In the genomic region with DNA sequence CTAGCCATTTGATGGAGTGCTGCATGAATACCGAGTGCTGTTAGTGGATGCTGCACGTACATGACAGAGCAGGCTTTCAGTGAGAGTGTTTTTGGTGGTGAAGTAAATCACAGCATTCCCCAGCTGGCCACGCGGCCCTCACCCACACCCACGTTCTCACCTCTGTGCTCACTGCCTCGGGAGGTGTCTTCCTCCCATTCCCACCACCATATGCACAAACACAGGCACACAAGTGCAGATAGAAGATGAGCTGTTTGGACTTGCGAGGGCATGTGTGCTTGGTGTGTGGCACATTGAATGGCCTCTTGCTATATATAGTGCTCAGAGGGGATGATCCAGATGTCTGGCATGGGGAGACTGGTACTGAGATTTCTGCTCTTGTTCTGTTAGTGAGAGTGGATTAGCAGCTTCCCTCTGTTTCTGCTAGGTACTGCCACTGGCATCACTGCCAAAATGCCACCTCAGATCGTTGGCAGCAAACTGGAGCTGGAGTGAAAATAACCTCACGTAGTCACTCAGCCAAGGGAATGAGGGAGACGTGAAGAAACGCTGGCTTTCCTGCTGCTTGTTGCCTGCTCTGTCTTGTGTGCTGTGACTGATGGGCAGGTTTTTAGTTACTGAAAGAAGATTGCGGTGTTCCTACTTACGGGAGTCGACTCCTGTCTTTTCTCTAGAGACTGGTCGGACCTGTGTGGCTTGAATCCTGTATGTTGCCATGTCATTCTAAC, we compare ENCODE assay signal across 8 cellular contexts. TPM values are rescaled to one million over a fixed set of nuclear protein-coding genes. Genes with fewer than 3 reads are reported as not detected.
DNase-seq lines count a peak whose midpoint lies in the region; ATAC-seq, FAIRE-seq and TF ChIP-seq lines count a peak whose summit lies in the region.

No MANE protein-coding gene starts in this region.

- no peak overlapping the region for H3K4me3 ChIP-seq in foreskin fibroblast (ENCODE audit: low read depth in 1 of 2, low read length in 2 of 2)
- no peak overlapping the region for H3K4me3 ChIP-seq in pancreas

- CTCF ChIA-PET in activated B cell treated with CpG ODN at 0.5 μM for 24 hours (lab: Charles Lee), result no interaction called here
- CTCF ChIA-PET in GM10248 (lab: Yijun Ruan, JAX), result interaction anchor here (1.8 to 4.3 kb wide), 3 partner anchors 12 to 23 kb away, joined by 4 to 39 read pairs (median 7); no protein-coding TSS in a partner anchor

- H3K9me3 ChIP-seq in pancreas, result no peaks in the 10 kb centered on the region

- no peak overlapping the region for H3K4me3 Mint-ChIP-seq in activated B cell treated with CpG ODN at 0.5 μM for 24 hours

- TF ChIP-seq POLR2A in erythroblast (IDR thresholded peaks at IDR 0.05; ENCODE audit: low read length), result no peak

- peaks cover 62% of the 10 kb centered on the region for H3K4me1 Mint-ChIP-seq in activated B cell treated with CpG ODN at 0.5 μM for 24 hours

- FAIRE-seq in pancreas (lab: Jason Lieb, UNC), result no peak

- WGBS in pancreas, 2 donors, result 40 to 44% methylated on average over 15 of the region's 15 CpGs

- H3K9me3 Mint-ChIP-seq in activated B cell treated with CpG ODN at 0.5 μM for 24 hours, result no peaks in the 10 kb centered on the region

- DNase-seq in EH (ENCODE audit: low read depth), result peak; percentile 32
- no peak for DNase-seq in activated B cell treated with CpG ODN at 0.5 μM for 24 hours
- DNase-seq in foreskin fibroblast, result peak; percentile 33 to 62
- peak in 1 of 6 donors; percentile 43 for DNase-seq in pancreas
- DNase-seq in NCI-H226, result no peak
- no peak for DNase-seq in GM10248 (ENCODE audit: extremely low spot score)
- DNase-seq in erythroblast (lab: John Stamatoyannopoulos, UW), result no peak
- DNase-seq in NCI-H1436 (lab: John Stamatoyannopoulos, UW), result no peak

- POLR2A ChIA-PET in activated B cell treated with CpG ODN at 0.5 μM for 24 hours (lab: Charles Lee), result interaction anchor here (1.6 kb wide), 1 partner anchor 19 kb away, joined by 5 read pairs; a partner anchor contains a TSS
- POLR2A ChIA-PET in GM10248 (lab: Yijun Ruan, JAX), result no interaction called here

- intact Hi-C loops in activated B cell treated with CpG ODN at 0.5 μM for 24 hours (cut with micrococcal nuclease) (no loop called here), pancreas (cut with DNase I) (no loop called here)

- peaks cover 0 to 22% (median 16%) of the 10 kb centered on the region in 3 donors for H3K4me1 ChIP-seq in pancreas

- no peaks in the 10 kb centered on the region for H3K27me3 Mint-ChIP-seq in activated B cell treated with CpG ODN at 0.5 μM for 24 hours

- no peaks in the 10 kb centered on the region for H3K27me3 ChIP-seq in pancreas

- ATAC-seq in activated B cell treated with CpG ODN at 0.5 μM for 24 hours (ENCODE audit: low read depth) (no peak), pancreas (peak; percentile 55 to 70 (median 66))

- H3K36me3 ChIP-seq in pancreas, result peaks cover 0 to 7% (median 0%) of the 10 kb centered on the region in 3 donors

- H3K27ac ChIP-seq in pancreas, result no peak overlapping the region

- H3K27ac Mint-ChIP-seq in activated B cell treated with CpG ODN at 0.5 μM for 24 hours, result peak overlapping the region; percentile 32

- TF ChIP-seq CTCF in activated B cell treated with CpG ODN at 0.5 μM for 24 hours (IDR thresholded peaks at IDR 0.05), result no peak
- TF ChIP-seq CTCF in foreskin fibroblast (IDR thresholded peaks at IDR 0.05; ENCODE audit: low read depth, low read length), result no peak
- TF ChIP-seq CTCF in pancreas (IDR thresholded peaks at IDR 0.05), result no peak
- TF ChIP-seq CTCF in GM10248 (IDR thresholded peaks at IDR 0.05; ENCODE audit: control extremely low read depth, extremely low read depth, low read depth, missing control alignments), result no peak

- H3K36me3 Mint-ChIP-seq in activated B cell treated with CpG ODN at 0.5 μM for 24 hours (ENCODE audit: low read depth), result peaks cover 49% of the 10 kb centered on the region

RNA-seq across cellular contexts. Expression of a gene that starts 19.1 kb away (rescaled TPM):
- 74.3 and 75.6 TPM in 2 replicates for total RNA-seq in activated B cell treated with CpG ODN at 0.5 μM for 24 hours
- total RNA-seq in pancreas, result 10 to 100 TPM; 23.0 to 49.4 (median 28.2) TPM
- 10 to 100 TPM; 34.6 to 47.9 TPM for polyA plus RNA-seq in pancreas

Comparison
In these comparisons a context has a peak if more than half of its experiments do, and no peak if none do; other contexts are left out.
1. DNase-seq: peak in EH (single experiment) and foreskin fibroblast (2 of 2); none in activated B cell treated with CpG ODN at 0.5 μM for 24 hours (single experiment), NCI-H226 (single experiment), GM10248 (single experiment), erythroblast (0 of 2) and NCI-H1436 (single experiment).